ENCODE assay signal across 11 cellular contexts in genomic region chr6:144265061-144265357, GRCh38. TPM values are rescaled to one million over a fixed set of nuclear protein-coding genes. Genes with fewer than 3 reads are reported as not detected.
A peak's percentile ranks its signal among the peaks of the same experiment; 100 is the strongest.
DNase-seq lines count a peak whose midpoint lies in the region; ATAC-seq and TF ChIP-seq lines count a peak whose summit lies in the region.
"Had no signal": no experiment of that assay in that cellular context is flagged by ENCODE, and none has a peak within 500 bp of the region (broad histone marks: within the 10 kb centered on the region; RNA-seq: fewer than 3 reads in every experiment).

No MANE protein-coding gene starts in this region.

- peaks cover 0 to 6% of the 10 kb centered on the region in 2 donors for H3K4me1 Mint-ChIP-seq in natural killer cell

- no peaks in the 10 kb centered on the region for H3K27me3 ChIP-seq in left ventricle myocardium inferior (ENCODE audit: low read depth)
- H3K27me3 ChIP-seq in breast epithelium, result no peaks in the 10 kb centered on the region
- H3K27me3 ChIP-seq in muscle layer of duodenum (ENCODE audit: low read depth, low read length), result no peaks in the 10 kb centered on the region

- no peaks in the 10 kb centered on the region for H3K36me3 ChIP-seq in left ventricle myocardium inferior
- no peaks in the 10 kb centered on the region for H3K36me3 ChIP-seq in breast epithelium
- H3K36me3 ChIP-seq in muscle layer of duodenum (ENCODE audit: control insufficient read depth in 1 of 2, insufficient read depth in 2 of 2, low read length in 2 of 2), result no peaks in the 10 kb centered on the region
- H3K36me3 ChIP-seq: esophagus squamous epithelium had no signal

- intact Hi-C loops in left ventricle myocardium inferior (cut with micrococcal nuclease), result no loop called here
- intact Hi-C loops in Right ventricle myocardium inferior (cut with DNase I), result no loop called here
- intact Hi-C loops in breast epithelium (cut with DNase I; ENCODE audit: low total_unique reads), result no loop called here
- intact Hi-C loops in natural killer cell (cut with micrococcal nuclease), result no loop called here

- no peaks in the 10 kb centered on the region for H3K27me3 Mint-ChIP-seq in natural killer cell (ENCODE audit: low read depth in 2 of 2)

- ATAC-seq in Right ventricle myocardium inferior (no peak), HG03175 (IDR thresholded peaks at IDR 0.05; ENCODE audit: unreplicated experiment) (no peak), HG03139 (IDR thresholded peaks at IDR 0.05; ENCODE audit: unreplicated experiment) (no peak), natural killer cell (no peak)
- ATAC-seq: activated naive CD4-positive, alpha-beta T cell treated with anti-CD3 and anti-CD28 coated beads, Interleukin-2, amount 50 U/mL, for 72 hours had no signal

- no peak overlapping the region for H3K27ac Mint-ChIP-seq in natural killer cell
- H3K27ac Mint-ChIP-seq: activated naive CD4-positive, alpha-beta T cell treated with anti-CD3 and anti-CD28 coated beads, Interleukin-2, amount 50 U/mL, for 72 hours had no signal

- H3K4me3 ChIP-seq in left ventricle myocardium inferior (no peak overlapping the region), breast epithelium (no peak overlapping the region), muscle layer of duodenum (ENCODE audit: low read depth in 1 of 2, low read length in 2 of 2) (no peak overlapping the region)
- H3K4me3 ChIP-seq: esophagus squamous epithelium had no signal

- H3K27ac ChIP-seq in left ventricle myocardium inferior (replicated peaks) (peak overlapping the region; percentile 89), breast epithelium (peak overlapping the region; percentile 33 to 40), muscle layer of duodenum (ENCODE audit: low read length) (peak overlapping the region; percentile 6)

- H3K9me3 ChIP-seq in left ventricle myocardium inferior (replicated peaks) (peaks cover 7% of the 10 kb centered on the region), breast epithelium (no peaks in the 10 kb centered on the region), muscle layer of duodenum (ENCODE audit: control insufficient read depth in 1 of 2, low read length in 2 of 2) (no peaks in the 10 kb centered on the region)
- H3K9me3 ChIP-seq: esophagus squamous epithelium had no signal

- no peaks in the 10 kb centered on the region for H3K36me3 Mint-ChIP-seq in natural killer cell
- H3K36me3 Mint-ChIP-seq: activated naive CD4-positive, alpha-beta T cell treated with anti-CD3 and anti-CD28 coated beads, Interleukin-2, amount 50 U/mL, for 72 hours had no signal

- TF ChIP-seq CTCF in left ventricle myocardium inferior (IDR thresholded peaks at IDR 0.05; ENCODE audit: borderline replicate concordance) (no peak), breast epithelium (IDR thresholded peaks at IDR 0.05) (no peak), natural killer cell (IDR thresholded peaks at IDR 0.05) (no peak)

- H3K4me3 Mint-ChIP-seq in natural killer cell, result no peak overlapping the region

- TF ChIP-seq POLR2A in breast epithelium (IDR thresholded peaks at IDR 0.05), result no peak

- peaks cover 36% of the 10 kb centered on the region for H3K4me1 ChIP-seq in left ventricle myocardium inferior
- peaks cover 0 to 6% of the 10 kb centered on the region in 2 donors for H3K4me1 ChIP-seq in breast epithelium
- H3K4me1 ChIP-seq in muscle layer of duodenum (ENCODE audit: control insufficient read depth in 1 of 2, insufficient read depth in 2 of 2, low read length in 2 of 2), result no peaks in the 10 kb centered on the region

- peaks cover 2% of the 10 kb centered on the region in 2 donors for H3K9me3 Mint-ChIP-seq in natural killer cell
- H3K9me3 Mint-ChIP-seq: activated naive CD4-positive, alpha-beta T cell treated with anti-CD3 and anti-CD28 coated beads, Interleukin-2, amount 50 U/mL, for 72 hours had no signal

- DNase-seq in left ventricle myocardium inferior, result no peak
- DNase-seq in Right ventricle myocardium inferior (ENCODE audit: missing footprints), result no peak
- DNase-seq in breast epithelium (ENCODE audit: low spot score in 2 of 2), result no peak
- no peak for DNase-seq in KG1 (lab: John Stamatoyannopoulos, UW)
- no peak for DNase-seq in natural killer cell
- DNase-seq: esophagus squamous epithelium, NCI-H1417 had no signal

RNA-seq across cellular contexts. Expression of gene UTRN, which starts 20.1 kb away (rescaled TPM):
- 68.3 TPM for total RNA-seq in left ventricle myocardium inferior
- 69.2 TPM for total RNA-seq in Right ventricle myocardium inferior
- total RNA-seq in breast epithelium, result 100 to 1,000 TPM; 204 to 397 (median 263) TPM
- total RNA-seq in natural killer cell, result 100 to 1,000 TPM; 584 to 715 (median 591) TPM

Comparison
In these comparisons a context has a peak if more than half of its experiments do, and no peak if none do; other contexts are left out.
1. H3K27ac ChIP-seq: peak in every context shown above with its lines; median percentile 89 in left ventricle myocardium inferior; 36 in breast epithelium; 6 in muscle layer of duodenum.